19 cellular contexts compared by ENCODE assay signal in genomic region chr10:28714401-28715053, GRCh38. TPM values are rescaled to one million over a fixed set of nuclear protein-coding genes. Genes with fewer than 3 reads are reported as not detected.
DNase-seq lines count a peak whose midpoint lies in the region; ATAC-seq and TF ChIP-seq lines count a peak whose summit lies in the region.
"Had no signal": no experiment of that assay in that cellular context is flagged by ENCODE, and none has a peak within 500 bp of the region (broad histone marks: within the 10 kb centered on the region; RNA-seq: fewer than 3 reads in every experiment).

No MANE protein-coding gene starts in this region.

- TF ChIP-seq CTCF in fibroblast of villous mesenchyme (IDR thresholded peaks at IDR 0.05; ENCODE audit: insufficient read depth, low read depth, low read length) (no peak), thoracic aorta (IDR thresholded peaks at IDR 0.05) (no peak)

- H3K9me3 Mint-ChIP-seq in activated T-helper 17 cell treated with anti-CD3 and anti-CD28 coated beads, Interleukin-2, amount 50 U/mL, for 72 hours, result no peaks in the 10 kb centered on the region

- intact Hi-C loops in left ventricle myocardium superior (cut with micrococcal nuclease) (no loop called here), Right ventricle myocardium inferior (cut with DNase I) (no loop called here)

- no peaks in the 10 kb centered on the region for H3K4me1 Mint-ChIP-seq in activated T-helper 17 cell treated with anti-CD3 and anti-CD28 coated beads, Interleukin-2, amount 50 U/mL, for 72 hours
- H3K4me1 Mint-ChIP-seq: CD4-positive, alpha-beta memory T cell had no signal

- ATAC-seq in left ventricle myocardium superior (peak; percentile 60), Right ventricle myocardium inferior (no peak), thoracic aorta (ENCODE audit: insufficient number of reproducible peaks, low FRiP score, low read depth) (no peak)
- ATAC-seq in activated T-helper 17 cell treated with anti-CD3 and anti-CD28 coated beads, Interleukin-2, amount 50 U/mL, for 72 hours (replicated peaks), result no peak

- no peaks in the 10 kb centered on the region for H3K27me3 ChIP-seq in thoracic aorta (replicated peaks; ENCODE audit: insufficient read depth)
- H3K27me3 ChIP-seq: BLaER1 had no signal

- no peaks in the 10 kb centered on the region for H3K36me3 ChIP-seq in thoracic aorta
- H3K36me3 ChIP-seq: BLaER1 had no signal

- no peaks in the 10 kb centered on the region for H3K36me3 Mint-ChIP-seq in activated T-helper 17 cell treated with anti-CD3 and anti-CD28 coated beads, Interleukin-2, amount 50 U/mL, for 72 hours (ENCODE audit: low read depth)
- H3K36me3 Mint-ChIP-seq: CD4-positive, alpha-beta memory T cell had no signal

- no peak overlapping the region for H3K27ac Mint-ChIP-seq in activated T-helper 17 cell treated with anti-CD3 and anti-CD28 coated beads, Interleukin-2, amount 50 U/mL, for 72 hours
- H3K27ac Mint-ChIP-seq: CD4-positive, alpha-beta memory T cell had no signal

- DNase-seq in left ventricle myocardium superior (no peak), Right ventricle myocardium inferior (ENCODE audit: missing footprints) (no peak), M059J (ENCODE audit: low read depth) (peak; percentile 26), fibroblast of villous mesenchyme (ENCODE audit: low read depth) (peak; percentile 57), thoracic aorta (ENCODE audit: low spot score) (no peak), glomerular visceral epithelial cell (ENCODE audit: extremely low spot score) (no peak), NCI-H2227 treated with DMSO at 0.1 percent for 48 hours (lab: John Stamatoyannopoulos, UW) (no peak)
- DNase-seq: CD4-positive, alpha-beta memory T cell; DMS79; Karpas-422; MM.1S; NCI-H1092 treated with DMSO at 0.1 percent for 48 hours; NCI-H2081; NCI-H510A treated with DMSO at 0.1 percent for 48 hours; NCI-H774; SHP77; SK-N-SH had no signal

- H3K4me3 Mint-ChIP-seq in activated T-helper 17 cell treated with anti-CD3 and anti-CD28 coated beads, Interleukin-2, amount 50 U/mL, for 72 hours, result no peak overlapping the region
- H3K4me3 Mint-ChIP-seq: CD4-positive, alpha-beta memory T cell had no signal

- no peak overlapping the region for H3K4me3 ChIP-seq in fibroblast of villous mesenchyme (ENCODE audit: low read depth, low read length)
- peak overlapping the region; percentile 52 for H3K4me3 ChIP-seq in thoracic aorta
- H3K4me3 ChIP-seq: BLaER1 had no signal

- H3K4me1 ChIP-seq in thoracic aorta (ENCODE audit: control insufficient read depth in 1 of 2, low read depth in 2 of 2), result peaks cover 11 to 32% of the 10 kb centered on the region in 2 donors
- H3K4me1 ChIP-seq: BLaER1 had no signal

- no peaks in the 10 kb centered on the region for H3K9me3 ChIP-seq in thoracic aorta
- H3K9me3 ChIP-seq: SK-N-SH had no signal

- peak overlapping the region; percentile 1 to 46 for H3K27ac ChIP-seq in thoracic aorta
- H3K27ac ChIP-seq: BLaER1 had no signal

- peaks cover 17% of the 10 kb centered on the region for H3K27me3 Mint-ChIP-seq in activated T-helper 17 cell treated with anti-CD3 and anti-CD28 coated beads, Interleukin-2, amount 50 U/mL, for 72 hours

RNA-seq across cellular contexts. Expression of gene BAMBI, which starts 37.2 kb away (rescaled TPM):
- total RNA-seq in left ventricle myocardium superior, result 12.5 TPM
- total RNA-seq in Right ventricle myocardium inferior, result 17.9 TPM
- total RNA-seq in M059J (2014; rRNA removed; shearing (Covaris generic)), result 23.1 and 23.7 TPM in 2 replicates
- total RNA-seq in fibroblast of villous mesenchyme, result 25.9 and 62.8 TPM in 2 replicates
- 10 to 100 TPM; 14.9 to 24.8 TPM for total RNA-seq in thoracic aorta
- total RNA-seq in activated T-helper 17 cell treated with anti-CD3 and anti-CD28 coated beads, Interleukin-2, amount 50 U/mL, for 72 hours, result not detected

Comparison
In these comparisons a context has a peak if more than half of its experiments do, and no peak if none do; other contexts are left out.
1. DNase-seq: peak in M059J (single experiment) and fibroblast of villous mesenchyme (single experiment); none in left ventricle myocardium superior (single experiment), Right ventricle myocardium inferior (single experiment), thoracic aorta (single experiment), glomerular visceral epithelial cell (single experiment) and NCI-H2227 treated with DMSO at 0.1 percent for 48 hours (single experiment).
2. RNA of gene BAMBI, which starts 37.2 kb away (total RNA-seq): 25.9 to 62.8 TPM in fibroblast of villous mesenchyme, 14.9 to 24.8 TPM in thoracic aorta, 23.1 to 23.7 TPM in M059J, 17.9 TPM in Right ventricle myocardium inferior (single experiment) and 12.5 TPM in left ventricle myocardium superior (single experiment); not detected in activated T-helper 17 cell treated with anti-CD3 and anti-CD28 coated beads, Interleukin-2, amount 50 U/mL, for 72 hours; every median in the first group is over 10 times any median in the second.